ENCODE assay signal across 35 cellular contexts in genomic region chr13:34886987-34887386, GRCh38.
"Had no signal": no experiment of that assay in that cellular context is flagged by ENCODE, and none has a peak within 500 bp of the region (broad histone marks: within the 10 kb centered on the region; RNA-seq: fewer than 3 reads in every experiment).

No MANE protein-coding gene starts in this region.

- H3K9me3 Mint-ChIP-seq: activated naive CD4-positive, alpha-beta T cell treated with anti-CD3 and anti-CD28 coated beads for 36 hours; activated naive CD8-positive, alpha-beta T cell treated with anti-CD3 and anti-CD28 coated beads, Interleukin-2, amount 10 ng/mL, durations not matched to agents 7 days and 5 days; activated T-helper 1 cell treated with anti-CD3 and anti-CD28 coated beads, Interleukin-12 subunit alpha, Interleukin-12 subunit beta, Interleukin-2, Interleukin-4 antibody, amounts not matched to agents 30 ng/mL and 10 ng/mL and 1 ng/mL, durations not matched to agents 14 hours and 24 hours and 36 hours; neural crest cell; stimulated activated memory B cell treated with anti-CD40 and anti-IgM and Interleukin-4, amounts not matched to agents 10 μg/mL and 1 μg/mL and 100 μg/mL, for 72 hours; stimulated activated naive CD8-positive, alpha-beta T cell treated with anti-CD3 and anti-CD28 coated beads, Interleukin-15, amount 100 ng/mL, for 72 hours had no signal

- H3K79me2 ChIP-seq: parathyroid adenoma had no signal

- H3K27ac ChIP-seq: ascending aorta, esophagus muscularis mucosa, gastrocnemius medialis, parathyroid adenoma, psoas muscle, sigmoid colon, tibial artery, upper lobe of right lung, VCaP had no signal

- H3K9ac ChIP-seq: parathyroid adenoma had no signal

- H3K27me3 Mint-ChIP-seq: stimulated activated memory B cell treated with anti-CD40 and anti-IgM and Interleukin-4, amounts not matched to agents 10 μg/mL and 1 μg/mL and 100 μg/mL, for 72 hours had no signal

- H3K36me3 ChIP-seq: ascending aorta, esophagus muscularis mucosa, gastrocnemius medialis, sigmoid colon, tibial artery, upper lobe of right lung had no signal

- ATAC-seq: gastrocnemius medialis; left cardiac atrium; left ventricle myocardium superior; naive thymus-derived CD4-positive, alpha-beta T cell; psoas muscle; stimulated activated memory B cell treated with anti-CD40 and anti-IgM and Interleukin-4, amounts not matched to agents 10 μg/mL and 1 μg/mL and 100 μg/mL, for 72 hours; stimulated activated naive CD8-positive, alpha-beta T cell treated with anti-CD3 and anti-CD28 coated beads, Interleukin-15, amount 100 ng/mL, for 72 hours; upper lobe of right lung had no signal

- H3K4me3 Mint-ChIP-seq: activated naive CD4-positive, alpha-beta T cell treated with anti-CD3 and anti-CD28 coated beads for 36 hours; activated naive CD8-positive, alpha-beta T cell treated with anti-CD3 and anti-CD28 coated beads, Interleukin-2, amount 10 ng/mL, durations not matched to agents 7 days and 5 days; activated T-helper 1 cell treated with anti-CD3 and anti-CD28 coated beads, Interleukin-12 subunit alpha, Interleukin-12 subunit beta, Interleukin-2, Interleukin-4 antibody, amounts not matched to agents 30 ng/mL and 10 ng/mL and 1 ng/mL, durations not matched to agents 14 hours and 24 hours and 36 hours; brain; naive thymus-derived CD4-positive, alpha-beta T cell; neural crest cell; stimulated activated memory B cell treated with anti-CD40 and anti-IgM and Interleukin-4, amounts not matched to agents 10 μg/mL and 1 μg/mL and 100 μg/mL, for 72 hours; stimulated activated naive CD8-positive, alpha-beta T cell treated with anti-CD3 and anti-CD28 coated beads, Interleukin-15, amount 100 ng/mL, for 72 hours had no signal

- H3K4me1 Mint-ChIP-seq: activated naive CD8-positive, alpha-beta T cell treated with anti-CD3 and anti-CD28 coated beads, Interleukin-2, amount 10 ng/mL, durations not matched to agents 7 days and 5 days; naive thymus-derived CD4-positive, alpha-beta T cell; stimulated activated memory B cell treated with anti-CD40 and anti-IgM and Interleukin-4, amounts not matched to agents 10 μg/mL and 1 μg/mL and 100 μg/mL, for 72 hours; stimulated activated naive CD8-positive, alpha-beta T cell treated with anti-CD3 and anti-CD28 coated beads, Interleukin-15, amount 100 ng/mL, for 72 hours had no signal

- DNase-seq: activated CD4-positive, alpha-beta T cell treated with anti-CD3 and anti-CD28 coated beads for 4 hours; activated CD4-positive, alpha-beta T cell treated with anti-CD3 and anti-CD28 coated beads, Interleukin-2, amount 50 U/mL, for 4 hours; activated CD8-positive, alpha-beta memory T cell treated with anti-CD3 and anti-CD28 coated beads for 24 hours; activated CD8-positive, alpha-beta memory T cell treated with anti-CD3 and anti-CD28 coated beads, Interleukin-2, amount 50 U/mL, for 4 hours; activated effector memory CD4-positive, alpha-beta T cell treated with anti-CD3 and anti-CD28 coated beads, Interleukin-2, amount 50 U/mL, for 16 hours; activated naive CD4-positive, alpha-beta T cell treated with anti-CD3 and anti-CD28 coated beads for 36 hours; activated naive CD8-positive, alpha-beta T cell treated with anti-CD3 and anti-CD28 coated beads, Interleukin-2, amount 10 ng/mL, durations not matched to agents 7 days and 5 days; activated T-cell treated with anti-CD3 and anti-CD28 coated beads, Interleukin-2, amount 50 U/mL, for 1 hour; caudate nucleus; cortex of kidney; gastrocnemius medialis; glutamatergic neuron; islet precursor cell; left cardiac atrium; left ventricle myocardium superior; midbrain; naive thymus-derived CD4-positive, alpha-beta T cell; occipital lobe; psoas muscle; sigmoid colon; stimulated activated CD4-positive, alpha-beta T cell treated with anti-CD3 and anti-CD28 coated beads, Interleukin-1b, Interleukin-23, amount 100 ng/mL, for 48 hours; stimulated activated CD4-positive, alpha-beta T cell treated with anti-CD3 and anti-CD28 coated beads, Interleukin-4, amount 100 ng/mL, for 4 hours; stimulated activated CD8-positive, alpha-beta memory T cell treated with anti-CD3 and anti-CD28 coated beads, Interleukin-4, amount 100 ng/mL, for 48 hours; stimulated activated naive CD8-positive, alpha-beta T cell treated with anti-CD3 and anti-CD28 coated beads, Interleukin-15, amount 100 ng/mL, for 72 hours; tibial artery; upper lobe of right lung had no signal

- H3K4me1 ChIP-seq: ascending aorta, parathyroid adenoma, psoas muscle, sigmoid colon, tibial artery, upper lobe of right lung had no signal

- H3K27ac Mint-ChIP-seq: activated naive CD4-positive, alpha-beta T cell treated with anti-CD3 and anti-CD28 coated beads for 36 hours; activated naive CD8-positive, alpha-beta T cell treated with anti-CD3 and anti-CD28 coated beads, Interleukin-2, amount 10 ng/mL, durations not matched to agents 7 days and 5 days; activated T-helper 1 cell treated with anti-CD3 and anti-CD28 coated beads, Interleukin-12 subunit alpha, Interleukin-12 subunit beta, Interleukin-2, Interleukin-4 antibody, amounts not matched to agents 30 ng/mL and 10 ng/mL and 1 ng/mL, durations not matched to agents 14 hours and 24 hours and 36 hours; naive thymus-derived CD4-positive, alpha-beta T cell; stimulated activated memory B cell treated with anti-CD40 and anti-IgM and Interleukin-4, amounts not matched to agents 10 μg/mL and 1 μg/mL and 100 μg/mL, for 72 hours; stimulated activated naive CD8-positive, alpha-beta T cell treated with anti-CD3 and anti-CD28 coated beads, Interleukin-15, amount 100 ng/mL, for 72 hours had no signal

- H3K9me3 ChIP-seq: ascending aorta, esophagus muscularis mucosa, gastrocnemius medialis, psoas muscle, sigmoid colon, tibial artery, upper lobe of right lung had no signal

- H2AFZ ChIP-seq: parathyroid adenoma had no signal

- H3K4me2 ChIP-seq: smooth muscle cell had no signal

- H3K27me3 ChIP-seq: ascending aorta, esophagus muscularis mucosa, gastrocnemius medialis, sigmoid colon, tibial artery, upper lobe of right lung had no signal

- H3K4me3 ChIP-seq: ascending aorta, esophagus muscularis mucosa, gastrocnemius medialis, psoas muscle, sigmoid colon, smooth muscle cell, tibial artery, upper lobe of right lung had no signal

- H3K36me3 Mint-ChIP-seq: activated naive CD8-positive, alpha-beta T cell treated with anti-CD3 and anti-CD28 coated beads, Interleukin-2, amount 10 ng/mL, durations not matched to agents 7 days and 5 days; brain; naive thymus-derived CD4-positive, alpha-beta T cell; stimulated activated memory B cell treated with anti-CD40 and anti-IgM and Interleukin-4, amounts not matched to agents 10 μg/mL and 1 μg/mL and 100 μg/mL, for 72 hours had no signal
